8 cellular contexts compared by ENCODE assay signal in genomic region chr11:66638177-66639065, GRCh38. TPM values are rescaled to one million over a fixed set of nuclear protein-coding genes. Genes with fewer than 3 reads are reported as not detected.
DNase-seq lines count a peak whose midpoint lies in the region; ATAC-seq and TF ChIP-seq lines count a peak whose summit lies in the region.

Gene RBM4, plus strand, starts transcription at chr11:66638703. Its CDS starts 1,009 bp downstream, at chr11:66639712.

- H3K27ac ChIP-seq in lower lobe of right lung = peak within 1 kb of the TSS; percentile 86

- ATAC-seq in GM19467 (IDR thresholded peaks at IDR 0.05; ENCODE audit: unreplicated experiment) (peak; percentile 94), lower lobe of right lung (peak; percentile 99)

- intact Hi-C loops in lower lobe of right lung (cut with DNase I) = no loop called here

- peaks cover 52% of the 10 kb centered on the region for H3K4me1 ChIP-seq in lower lobe of right lung

- peaks cover 40% of the 10 kb centered on the region for H3K36me3 ChIP-seq in lower lobe of right lung

- H3K9me3 ChIP-seq in lower lobe of right lung = no peaks in the 10 kb centered on the region

- DNase-seq in CMK (ENCODE audit: low read depth) = peak; percentile 98
- peak; percentile 100 for DNase-seq in HS-27A (ENCODE audit: low read depth)
- peak; percentile 96 for DNase-seq in NK-92 (lab: John Stamatoyannopoulos, UW; ENCODE audit: unreplicated experiment)
- DNase-seq in activated CD8-positive, alpha-beta memory T cell treated with anti-CD3 and anti-CD28 coated beads for 1 hour (ENCODE audit: extremely low read depth in 1 of 2, low read depth in 1 of 2) = peak; percentile 80 to 95
- peak; percentile 96 for DNase-seq in effector CD4-positive, alpha-beta T cell
- DNase-seq in lower lobe of right lung = peak; percentile 97
- peak; percentile 88 to 96 (median 93) for DNase-seq in stimulated activated CD4-positive, alpha-beta T cell treated with anti-CD3 and anti-CD28 coated beads, TNF-alpha, amount 100 ng/mL, for 24 hours (ENCODE audit: low read depth in 3 of 3)

- H3K27me3 ChIP-seq in lower lobe of right lung (ENCODE audit: low read depth) = no peaks in the 10 kb centered on the region

- no peak for TF ChIP-seq CTCF in lower lobe of right lung (IDR thresholded peaks at IDR 0.05)

- H3K4me3 ChIP-seq in lower lobe of right lung = peak within 1 kb of the TSS; percentile 71

RNA-seq across cellular contexts. Expression of gene RBM4, which starts in this region (rescaled TPM):
- 107 TPM for total RNA-seq in lower lobe of right lung

Comparison
In these comparisons a context has a peak if more than half of its experiments do, and no peak if none do; other contexts are left out.
1. Peak in every context shown above with its lines: DNase-seq, ATAC-seq, H3K4me3 ChIP-seq and H3K27ac ChIP-seq.